In the genomic region with DNA sequence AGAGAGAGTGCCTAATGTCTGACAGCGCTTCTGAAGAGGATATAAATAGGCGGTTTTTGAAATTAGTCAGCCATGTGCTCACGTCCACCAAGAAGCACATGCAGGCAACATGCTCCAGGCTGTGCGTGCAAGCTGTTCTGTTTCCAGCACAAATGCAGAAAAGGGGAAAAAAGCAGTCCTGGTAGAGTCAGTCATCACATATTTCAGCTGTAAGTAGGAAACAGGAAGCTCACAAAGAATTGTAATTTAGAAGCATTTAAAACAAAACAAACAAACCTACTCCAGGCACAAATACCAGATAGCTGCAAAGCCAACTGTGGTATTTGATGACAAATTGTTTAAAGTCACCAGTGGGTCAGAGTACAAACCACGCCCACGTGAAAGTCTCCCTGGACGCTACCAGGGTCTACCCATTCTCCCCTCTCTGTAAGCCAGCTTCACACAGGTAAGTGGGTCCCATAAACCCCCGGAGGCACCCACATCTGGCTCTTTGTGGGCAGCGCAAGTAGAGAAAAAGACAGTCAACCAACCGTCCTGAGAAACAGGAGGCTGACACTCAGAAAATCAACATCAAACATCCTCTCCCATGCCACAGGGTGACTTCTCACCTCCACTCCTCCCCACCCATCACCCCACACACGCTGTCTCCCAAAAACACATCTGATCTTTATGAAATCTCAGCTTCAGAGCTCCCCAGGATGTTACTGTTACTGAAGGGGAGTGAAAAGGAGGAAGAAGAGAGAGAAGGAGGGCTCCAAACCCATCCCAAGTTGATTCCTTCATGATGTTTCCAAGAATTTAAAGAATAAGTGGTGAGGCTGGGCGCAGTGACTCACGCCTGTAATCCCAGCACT, we compare ENCODE assay signal across 8 cellular contexts.
DNase-seq lines count a peak whose midpoint lies in the region; ATAC-seq and TF ChIP-seq lines count a peak whose summit lies in the region.

No MANE protein-coding gene starts in this region.

- H3K9me3 ChIP-seq in A673 (ENCODE audit: low read depth, low read length, poor library complexity, severe bottlenecking): no peaks in the 10 kb centered on the region

- H3K27me3 ChIP-seq in A673 (replicated peaks; ENCODE audit: insufficient read depth, low read depth, low read length, poor library complexity): no peaks in the 10 kb centered on the region

- H3K36me3 ChIP-seq in A673 (ENCODE audit: insufficient read depth, low read length, poor library complexity, severe bottlenecking): no peaks in the 10 kb centered on the region

- no peak for DNase-seq in activated B cell treated with CpG ODN at 0.5 μM for 24 hours
- no peak for DNase-seq in progenitor cell of endocrine pancreas (ENCODE audit: low spot score, unreplicated experiment)
- DNase-seq in RPMI8226: no peak
- DNase-seq in A673 (ENCODE audit: low spot score): no peak
- DNase-seq in glomerular visceral epithelial cell (ENCODE audit: extremely low spot score): no peak

- H3K9me3 Mint-ChIP-seq in activated B cell treated with CpG ODN at 0.5 μM for 24 hours: no peaks in the 10 kb centered on the region
- H3K9me3 Mint-ChIP-seq in progenitor cell of endocrine pancreas (ENCODE audit: low read depth): no peaks in the 10 kb centered on the region

- BruUV-seq in A673 (replicated peaks; lab: Mats Ljungman, UMichigan): no TSS peak

- intact Hi-C loops in activated B cell treated with CpG ODN at 0.5 μM for 24 hours (cut with micrococcal nuclease): loop anchor here (1.0 to 5.0 kb wide), 2 partner anchors 14 to 234 kb away; no protein-coding TSS in a partner anchor
- intact Hi-C loops in A673 (cut with micrococcal nuclease; ENCODE audit: unreplicated experiment): no loop called here

- peaks cover 92% of the 10 kb centered on the region for H3K4me1 Mint-ChIP-seq in activated B cell treated with CpG ODN at 0.5 μM for 24 hours
- peaks cover 55% of the 10 kb centered on the region for H3K4me1 Mint-ChIP-seq in progenitor cell of endocrine pancreas (ENCODE audit: low read depth)

- H3K27me3 Mint-ChIP-seq in activated B cell treated with CpG ODN at 0.5 μM for 24 hours (no peaks in the 10 kb centered on the region), progenitor cell of endocrine pancreas (no peaks in the 10 kb centered on the region)

- no peak overlapping the region for H3K4me3 ChIP-seq in A673 (ENCODE audit: low read depth, low read length, poor library complexity, severe bottlenecking)

- ATAC-seq in GM18861 (IDR thresholded peaks at IDR 0.05; ENCODE audit: unreplicated experiment) (peak; percentile 55), HG02938 (IDR thresholded peaks at IDR 0.05; ENCODE audit: unreplicated experiment) (peak; percentile 68), activated B cell treated with CpG ODN at 0.5 μM for 24 hours (ENCODE audit: low read depth) (peak; percentile 61), esophagus mucosa (peak; percentile 28)

- peaks cover 8% of the 10 kb centered on the region for H3K4me1 ChIP-seq in A673 (ENCODE audit: insufficient read depth, low read length, poor library complexity, severe bottlenecking)

- H3K27ac ChIP-seq in A673 (ENCODE audit: low read depth, low read length, poor library complexity, severe bottlenecking): no peak overlapping the region

- H3K27ac Mint-ChIP-seq in activated B cell treated with CpG ODN at 0.5 μM for 24 hours (peak overlapping the region; percentile 89), progenitor cell of endocrine pancreas (peak overlapping the region; percentile 93)

- CTCF ChIA-PET in activated B cell treated with CpG ODN at 0.5 μM for 24 hours (lab: Charles Lee): interaction anchor here (1.4 to 1.6 kb wide), 3 partner anchors 10 to 239 kb away, joined by 3 to 5 read pairs (median 3); no protein-coding TSS in a partner anchor
- CTCF ChIA-PET in A673 (lab: Charles Lee): no interaction called here

- H3K4me3 Mint-ChIP-seq in activated B cell treated with CpG ODN at 0.5 μM for 24 hours: peak overlapping the region; percentile 65
- no peak overlapping the region for H3K4me3 Mint-ChIP-seq in progenitor cell of endocrine pancreas (ENCODE audit: low read depth)

- POLR2A ChIA-PET in activated B cell treated with CpG ODN at 0.5 μM for 24 hours (lab: Charles Lee): interaction anchor here (0.9 to 2.6 kb wide), 13 partner anchors 10 to 290 kb away, joined by 3 to 8 read pairs (median 5); partner anchors contain the start of genes CDNF, HSPA14, MSANTD7 and SUV39H2
- POLR2A ChIA-PET in A673 (lab: Charles Lee; ENCODE audit: low non-redundant PET): interaction anchor here (0.6 kb wide), 1 partner anchor 19 kb away, joined by 3 read pairs; no protein-coding TSS in a partner anchor

- H3K36me3 Mint-ChIP-seq in activated B cell treated with CpG ODN at 0.5 μM for 24 hours (ENCODE audit: low read depth): peaks cover 81% of the 10 kb centered on the region
- peaks cover 9% of the 10 kb centered on the region for H3K36me3 Mint-ChIP-seq in progenitor cell of endocrine pancreas (ENCODE audit: insufficient read depth)

- TF ChIP-seq CTCF in activated B cell treated with CpG ODN at 0.5 μM for 24 hours (IDR thresholded peaks at IDR 0.05) (no peak), progenitor cell of endocrine pancreas (IDR thresholded peaks at IDR 0.05; ENCODE audit: unreplicated experiment) (no peak), A673 (conservative IDR thresholded peaks at IDR 0.05; ENCODE audit: low read depth, low read length) (no peak)
